38 cellular contexts compared by ENCODE assay signal in the genomic region with DNA sequence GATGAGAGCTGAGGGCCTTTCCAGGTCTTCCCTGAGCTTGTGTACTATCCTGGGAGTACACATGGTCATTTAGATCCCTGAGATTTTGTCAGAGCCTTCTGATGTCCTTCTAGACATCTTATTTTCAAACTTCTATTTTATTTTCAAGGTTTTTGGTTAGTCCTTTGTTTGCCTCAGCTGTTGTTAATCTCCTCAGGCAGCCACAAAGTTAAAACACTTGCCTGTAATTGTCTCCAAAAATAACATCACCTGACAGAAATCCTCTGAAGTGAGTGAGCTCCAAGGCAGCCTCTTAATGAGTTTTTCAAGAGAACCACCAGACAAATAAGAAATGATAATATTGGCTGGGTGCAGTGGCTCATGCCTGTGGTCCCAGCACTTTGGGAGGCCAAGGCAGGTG. TPM values are rescaled to one million over a fixed set of nuclear protein-coding genes. Genes with fewer than 3 reads are reported as not detected.
"Had no signal": no experiment of that assay in that cellular context is flagged by ENCODE, and none has a peak within 500 bp of the region (broad histone marks: within the 10 kb centered on the region; RNA-seq: fewer than 3 reads in every experiment).

No MANE protein-coding gene starts in this region.

- H3K9ac ChIP-seq: KMS-11 had no signal

- H3K27me3 ChIP-seq: MG63 had no signal

- DNase-seq: Karpas-422, Kasumi-1, MG63, MM.1S, MV-4-11, NCI-H1048, NCI-H1092, NCI-H1092 treated with DMSO at 0.1 percent for 48 hours, NCI-H1105, NCI-H1105 treated with DMSO at 0.1 percent for 48 hours, NCI-H1417, NCI-H1417 treated with DMSO at 0.1 percent for 48 hours, NCI-H1436, NCI-H1436 treated with DMSO at 0.1 percent for 48 hours, NCI-H146, NCI-H1694, NCI-H1694 treated with DMSO at 0.1 percent for 48 hours, NCI-H187, NCI-H187 treated with DMSO at 0.1 percent for 48 hours, NCI-H1930, NCI-H2029, NCI-H2029 treated with DMSO at 0.1 percent for 48 hours, NCI-H2081, NCI-H2081 treated with DMSO at 0.1 percent for 48 hours, NCI-H2107, NCI-H2171, NCI-H2171 treated with DMSO at 0.1 percent for 48 hours, NCI-H2227 treated with DMSO at 0.1 percent for 48 hours, NCI-H226, NCI-H345, NCI-H446, NCI-H446 treated with DMSO at 0.1 percent for 48 hours, NCI-H510A had no signal

- H3K9me3 ChIP-seq: MG63 had no signal

- H3K4me2 ChIP-seq: KMS-11 had no signal

- H3K4me3 ChIP-seq: MG63 had no signal

- H3K27ac ChIP-seq: KMS-11 had no signal

- H3K36me3 ChIP-seq: MG63 had no signal

RNA-seq across cellular contexts. Expression of a gene that starts 43.8 kb away (rescaled TPM):
- total RNA-seq: LHCN-M2, M059J, MCF 10A, NCI-H460 had no signal
